In the genomic region with DNA sequence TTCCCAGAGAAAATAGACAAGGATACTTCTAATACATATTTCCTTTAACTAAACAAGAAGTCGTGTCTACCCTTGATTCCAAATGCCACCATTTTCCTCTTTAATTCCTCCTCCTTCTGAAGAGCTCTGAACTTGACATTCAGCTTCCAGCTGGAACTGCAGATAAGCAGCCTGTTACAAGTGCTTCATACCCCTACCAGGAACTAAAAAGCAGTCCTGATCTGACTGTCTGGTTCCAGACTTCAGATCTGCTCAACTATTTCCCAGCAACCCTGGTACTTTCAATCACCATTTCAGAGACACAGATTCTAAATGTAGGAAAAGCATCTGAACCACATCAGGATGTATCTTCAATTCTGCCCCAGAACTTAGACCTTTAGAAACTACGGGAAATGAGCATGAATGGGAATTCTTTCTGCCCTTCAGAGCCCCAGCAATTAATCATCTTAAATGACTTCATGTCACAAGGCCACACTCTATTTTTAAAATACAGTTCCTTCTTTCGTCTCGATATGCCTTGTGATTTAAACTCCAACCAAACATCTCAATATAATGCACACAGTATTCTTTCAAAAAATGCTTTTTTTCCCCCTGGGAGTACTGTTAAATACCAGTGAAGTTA, we compare ENCODE assay signal across 14 cellular contexts.
A peak's percentile ranks its signal among the peaks of the same experiment; 100 is the strongest.
DNase-seq lines count a peak whose midpoint lies in the region; ATAC-seq and TF ChIP-seq lines count a peak whose summit lies in the region.
"Had no signal": no experiment of that assay in that cellular context is flagged by ENCODE, and none has a peak within 500 bp of the region (broad histone marks: within the 10 kb centered on the region; RNA-seq: fewer than 3 reads in every experiment).

No MANE protein-coding gene starts in this region.

- CTCF ChIA-PET in activated CD8-positive, alpha-beta memory T cell treated with anti-CD3 and anti-CD28 coated beads, Interleukin-2, amount 10 ng/mL, durations not matched to agents 7 days and 5 days (lab: Charles Lee), result no interaction called here

- H3K9me3 ChIP-seq in duodenal mucosa (ENCODE audit: control insufficient read depth in 1 of 2, low read length in 2 of 2), result peaks cover 0 to 3% of the 10 kb centered on the region in 2 donors

- H3K27me3 Mint-ChIP-seq in CD14-positive monocyte (ENCODE audit: low read depth in 3 of 3) (peaks cover 0 to 4% (median 0%) of the 10 kb centered on the region in 3 donors), nephron (ENCODE audit: low read depth) (no peaks in the 10 kb centered on the region)
- no peaks in the 10 kb centered on the region for H3K27me3 Mint-ChIP-seq in activated CD8-positive, alpha-beta memory T cell treated with anti-CD3 and anti-CD28 coated beads, Interleukin-2, amount 10 ng/mL, durations not matched to agents 7 days and 5 days
- H3K27me3 Mint-ChIP-seq: activated naive CD8-positive, alpha-beta T cell treated with anti-CD3 and anti-CD28 coated beads for 36 hours had no signal

- intact Hi-C loops in CD14-positive monocyte (cut with micrococcal nuclease), result no loop called here

- no peaks in the 10 kb centered on the region for H3K36me3 ChIP-seq in duodenal mucosa (ENCODE audit: control insufficient read depth in 1 of 2, insufficient read depth in 2 of 2, low read length in 2 of 2)

- peaks cover 5 to 14% (median 8%) of the 10 kb centered on the region in 7 donors for H3K9me3 Mint-ChIP-seq in CD14-positive monocyte
- peaks cover 27% of the 10 kb centered on the region for H3K9me3 Mint-ChIP-seq in nephron
- H3K9me3 Mint-ChIP-seq in activated CD8-positive, alpha-beta memory T cell treated with anti-CD3 and anti-CD28 coated beads, Interleukin-2, amount 10 ng/mL, durations not matched to agents 7 days and 5 days (ENCODE audit: low read depth), result peaks cover 15% of the 10 kb centered on the region

- H3K4me3 Mint-ChIP-seq in CD14-positive monocyte (no peak overlapping the region), nephron (peak overlapping the region in 1 of 3 experiments; percentile 29)
- no peak overlapping the region for H3K4me3 Mint-ChIP-seq in activated CD8-positive, alpha-beta memory T cell treated with anti-CD3 and anti-CD28 coated beads, Interleukin-2, amount 10 ng/mL, durations not matched to agents 7 days and 5 days
- H3K4me3 Mint-ChIP-seq: activated naive CD8-positive, alpha-beta T cell treated with anti-CD3 and anti-CD28 coated beads for 36 hours had no signal

- H3K9ac ChIP-seq in duodenal mucosa (ENCODE audit: low read depth in 1 of 2, low read length in 2 of 2), result no peak overlapping the region
- H3K9ac ChIP-seq: GM23248 had no signal

- H3K36me3 Mint-ChIP-seq in CD14-positive monocyte (no peaks in the 10 kb centered on the region), nephron (ENCODE audit: low read depth) (peaks cover 13% of the 10 kb centered on the region)
- H3K36me3 Mint-ChIP-seq in activated CD8-positive, alpha-beta memory T cell treated with anti-CD3 and anti-CD28 coated beads, Interleukin-2, amount 10 ng/mL, durations not matched to agents 7 days and 5 days, result no peaks in the 10 kb centered on the region
- H3K36me3 Mint-ChIP-seq: activated naive CD8-positive, alpha-beta T cell treated with anti-CD3 and anti-CD28 coated beads for 36 hours had no signal

- peak overlapping the region in 4 of 7 donors; percentile 13 to 52 (median 28) for H3K27ac Mint-ChIP-seq in CD14-positive monocyte
- H3K27ac Mint-ChIP-seq in nephron, result peak overlapping the region; percentile 41 to 75 (median 62)
- no peak overlapping the region for H3K27ac Mint-ChIP-seq in activated CD8-positive, alpha-beta memory T cell treated with anti-CD3 and anti-CD28 coated beads, Interleukin-2, amount 10 ng/mL, durations not matched to agents 7 days and 5 days
- H3K27ac Mint-ChIP-seq: activated naive CD8-positive, alpha-beta T cell treated with anti-CD3 and anti-CD28 coated beads for 36 hours had no signal

- peaks cover 4 to 14% of the 10 kb centered on the region in 2 donors for H3K4me1 ChIP-seq in duodenal mucosa (ENCODE audit: control insufficient read depth in 1 of 2, insufficient read depth in 2 of 2, low read length in 2 of 2)

- ATAC-seq in HG02852 (IDR thresholded peaks at IDR 0.05; ENCODE audit: unreplicated experiment) (peak; percentile 52), HG03521 (IDR thresholded peaks at IDR 0.05; ENCODE audit: unreplicated experiment) (no peak), HG02763 (IDR thresholded peaks at IDR 0.05; ENCODE audit: unreplicated experiment) (no peak)
- no peak for ATAC-seq in activated CD8-positive, alpha-beta memory T cell treated with anti-CD3 and anti-CD28 coated beads, Interleukin-2, amount 10 ng/mL, durations not matched to agents 7 days and 5 days

- TF ChIP-seq CTCF in CD14-positive monocyte (IDR thresholded peaks at IDR 0.05) (no peak), nephron (IDR thresholded peaks at IDR 0.05; ENCODE audit: unreplicated experiment in 3 of 3) (no peak)

- DNase-seq in CD14-positive monocyte (ENCODE audit: low spot score) (no peak), NCI-H1417 treated with DMSO at 0.1 percent for 48 hours (lab: John Stamatoyannopoulos, UW) (no peak)
- no peak for DNase-seq in activated CD8-positive, alpha-beta memory T cell treated with anti-CD3 and anti-CD28 coated beads, Interleukin-2, amount 10 ng/mL, durations not matched to agents 7 days and 5 days
- DNase-seq: activated CD8-positive, alpha-beta memory T cell treated with anti-CD3 and anti-CD28 coated beads, Interleukin-2, amount 50 U/mL, for 4 hours; activated naive CD8-positive, alpha-beta T cell treated with anti-CD3 and anti-CD28 coated beads for 36 hours; GM23248; Kasumi-1; mesendoderm; NCI-H187 had no signal

- peak overlapping the region; percentile 5 for H3K27ac ChIP-seq in duodenal mucosa (ENCODE audit: low read depth, low read length)
- H3K27ac ChIP-seq: GM23248 had no signal

- H3K4me1 Mint-ChIP-seq in CD14-positive monocyte, result peaks cover 25% of the 10 kb centered on the region
- peaks cover 18% of the 10 kb centered on the region for H3K4me1 Mint-ChIP-seq in nephron
- no peaks in the 10 kb centered on the region for H3K4me1 Mint-ChIP-seq in activated CD8-positive, alpha-beta memory T cell treated with anti-CD3 and anti-CD28 coated beads, Interleukin-2, amount 10 ng/mL, durations not matched to agents 7 days and 5 days
- H3K4me1 Mint-ChIP-seq: activated naive CD8-positive, alpha-beta T cell treated with anti-CD3 and anti-CD28 coated beads for 36 hours had no signal

- H3K27me3 ChIP-seq in duodenal mucosa (ENCODE audit: control insufficient read depth in 1 of 2, insufficient read depth in 2 of 2, low read length in 2 of 2), result no peaks in the 10 kb centered on the region

- H3K4me3 ChIP-seq in duodenal mucosa (ENCODE audit: low read depth in 1 of 2, low read length in 2 of 2), result no peak overlapping the region
- H3K4me3 ChIP-seq: GM23248 had no signal
